Comparison of ENCODE assay signal across 19 cellular contexts in genomic region chr9:4820172-4820571, GRCh38. TPM values are rescaled to one million over a fixed set of nuclear protein-coding genes. Genes with fewer than 3 reads are reported as not detected.
DNase-seq lines count a peak whose midpoint lies in the region; ATAC-seq, FAIRE-seq and TF ChIP-seq lines count a peak whose summit lies in the region.
"Had no signal": no experiment of that assay in that cellular context is flagged by ENCODE, and none has a peak within 500 bp of the region (broad histone marks: within the 10 kb centered on the region; RNA-seq: fewer than 3 reads in every experiment).

No MANE protein-coding gene starts in this region.

- TF ChIP-seq EP300 in K562 (IDR thresholded peaks at IDR 0.05; ENCODE audit: low read length) = no peak

- in situ Hi-C loops in K562 (cut with MboI) = no loop called here

- CTCF ChIA-PET in HEK293 (lab: Yijun Ruan, JAX) = interaction anchor here (1.4 kb wide), 1 partner anchor 23 kb away, joined by 3 read pairs; no protein-coding TSS in a partner anchor
- CTCF ChIA-PET in K562 (lab: Yijun Ruan, JAX; ENCODE audit: low intra/inter-chr PET ratio) = no interaction called here

- DNase-seq in K562 (ENCODE audit: extremely low read depth in 1 of 4, low spot score in 3 of 4) (peak in 2 of 4 experiments; percentile 17 to 28), right lobe of liver (no peak), small intestine (peak; percentile 80), GM19240 (ENCODE audit: insufficient read length, low spot score) (no peak), NCI-H2196 treated with DMSO at 0.1 percent for 48 hours (lab: John Stamatoyannopoulos, UW; ENCODE audit: unreplicated experiment) (no peak), SK-N-DZ (ENCODE audit: low spot score) (no peak)
- DNase-seq: BE2C; CD4-positive, alpha-beta memory T cell; DMS79; EL; H9 had no signal

- POLR2A ChIA-PET in HEK293 (lab: Yijun Ruan, JAX) = no interaction called here
- POLR2A ChIA-PET in K562 (lab: Yijun Ruan, JAX) = interaction anchor here (0.5 to 3.5 kb wide), 6 partner anchors 8 to 28 kb away, joined by 3 to 13 read pairs (median 3); partner anchors contain the start of gene RCL1

- peak; percentile 59 for FAIRE-seq in K562 (lab: Jason Lieb, UNC)
- no peak for FAIRE-seq in small intestine (lab: Jason Lieb, UNC)
- FAIRE-seq: A549, G401.6, GM12891, HTR-8/SVneo had no signal

- TF ChIP-seq CTCF in HEK293 (tag by site-specific recombination; IDR thresholded peaks at IDR 0.05) = no peak
- no peak for TF ChIP-seq CTCF in K562 (IDR thresholded peaks at IDR 0.05 in 2 of 3, conservative IDR thresholded peaks at IDR 0.05 in 1 of 3; ENCODE audit: insufficient read depth in 2 of 3, low read depth in 1 of 3, low read length in 3 of 3)
- TF ChIP-seq CTCF in right lobe of liver (IDR thresholded peaks at IDR 0.05) = no peak

- H3K9ac ChIP-seq in K562 (ENCODE audit: insufficient read depth in 1 of 2, low read depth in 2 of 2, low read length in 2 of 2) = no peak overlapping the region

- TF ChIP-seq POLR2A in K562 (conservative IDR thresholded peaks at IDR 0.05) (no peak), right lobe of liver (IDR thresholded peaks at IDR 0.05) (no peak)

- peak overlapping the region; percentile 11; the same call in 1 of the 2 replicates for H3K4me2 ChIP-seq in K562 (ENCODE audit: insufficient read depth, low read length)
- H3K4me2 ChIP-seq: A549, GM23338 had no signal

- no peak overlapping the region for H2AFZ ChIP-seq in K562 (ENCODE audit: low read depth, low read length)
- H2AFZ ChIP-seq: GM23338 had no signal

- no peaks in the 10 kb centered on the region; a peak in 1 of 3 replicates for H3K36me3 ChIP-seq in HEK293 (ENCODE audit: control insufficient read depth in 2 of 2, insufficient read depth in 1 of 2, low read length in 2 of 2)
- peaks cover 17% of the 10 kb centered on the region; the same call in 2 of the 3 replicates for H3K36me3 ChIP-seq in K562 (ENCODE audit: control insufficient read depth, insufficient read depth, low read length)
- no peaks in the 10 kb centered on the region for H3K36me3 ChIP-seq in right lobe of liver
- H3K36me3 ChIP-seq in small intestine (ENCODE audit: control insufficient read depth in 2 of 2, insufficient read depth in 2 of 2, low read length in 2 of 2) = no peaks in the 10 kb centered on the region
- H3K36me3 ChIP-seq: BE2C had no signal

- no peaks in the 10 kb centered on the region for H3K9me1 ChIP-seq in K562 (ENCODE audit: control insufficient read depth, insufficient read depth, low read length)

- H3K9me3 ChIP-seq in HEK293 (ENCODE audit: control insufficient read depth, insufficient read depth, low read depth, low read length) (no peaks in the 10 kb centered on the region), K562 (replicated peaks; ENCODE audit: control insufficient read depth, insufficient read depth, low read depth, low read length) (no peaks in the 10 kb centered on the region), right lobe of liver (no peaks in the 10 kb centered on the region), small intestine (ENCODE audit: control insufficient read depth, low read depth) (no peaks in the 10 kb centered on the region)
- H3K9me3 ChIP-seq: A549, BE2C had no signal

- H3K79me2 ChIP-seq in K562 (ENCODE audit: control insufficient read depth, insufficient read depth, low read length) = peaks cover 99% of the 10 kb centered on the region

- no TSS peak for BruUV-seq in K562 (replicated peaks; lab: Mats Ljungman, UMichigan)

- intact Hi-C loops in K562 (cut with micrococcal nuclease) (no loop called here), right lobe of liver (cut with DNase I) (no loop called here)

- no peaks in the 10 kb centered on the region; the same call in 1 of the 2 replicates for H4K20me1 ChIP-seq in K562 (replicated peaks; ENCODE audit: control insufficient read depth, insufficient read depth, low read length)

- H3K4me1 ChIP-seq in HEK293 (ENCODE audit: control insufficient read depth, insufficient read depth, low read length) (no peaks in the 10 kb centered on the region; the same call in 1 of the 2 replicates), K562 (replicated peaks in 1 of 2; ENCODE audit: control insufficient read depth in 2 of 2, insufficient read depth in 2 of 2, low read length in 2 of 2) (peaks cover 16 to 37% of the 10 kb centered on the region in 2 experiments; a peak in 4 of 5 replicates), right lobe of liver (peaks cover 0 to 28% (median 8%) of the 10 kb centered on the region in 4 donors), small intestine (ENCODE audit: control insufficient read depth in 2 of 2, insufficient read depth in 1 of 2, low read depth in 1 of 2, low read length in 1 of 2) (peaks cover 0 to 2% of the 10 kb centered on the region in 2 donors)
- H3K4me1 ChIP-seq: BE2C had no signal

- WGBS in K562 (ENCODE audit: insufficient coverage, low coverage, missing lambda C conversion rate) = 7% methylated on average over 5 of the region's 6 CpGs
- 54% methylated on average over 6 of the region's 6 CpGs for WGBS in right lobe of liver (ENCODE audit: insufficient coverage, low coverage, low lambda C conversion rate, missing lambda C conversion rate)
- 13 to 63% (median 36%) methylated on average over 6 of the region's 6 CpGs for WGBS in small intestine, 3 donors

- no peak overlapping the region for H3K4me3 ChIP-seq in HEK293 (ENCODE audit: low read depth, low read length)
- H3K4me3 ChIP-seq in K562 = no peak overlapping the region
- no peak overlapping the region for H3K4me3 ChIP-seq in right lobe of liver
- H3K4me3 ChIP-seq in small intestine (ENCODE audit: low read depth in 1 of 2, low read length in 2 of 2) = no peak overlapping the region
- H3K4me3 ChIP-seq: A549, GM23338 had no signal

- H3K27me3 ChIP-seq in K562 (ENCODE audit: control insufficient read depth in 2 of 2, insufficient read depth in 2 of 2, low read length in 2 of 2) (no peaks in the 10 kb centered on the region), right lobe of liver (no peaks in the 10 kb centered on the region), small intestine (ENCODE audit: control insufficient read depth in 2 of 2, insufficient read depth in 2 of 2, low read length in 2 of 2) (no peaks in the 10 kb centered on the region)
- H3K27me3 ChIP-seq: BE2C had no signal

- peak; percentile 51 for ATAC-seq in K562
- ATAC-seq in right lobe of liver = peak in 3 of 4 donors; percentile 11 to 35 (median 29)
- ATAC-seq in GM18907 (IDR thresholded peaks at IDR 0.05; ENCODE audit: unreplicated experiment) = no peak
- ATAC-seq: A549, GM23338 had no signal

- H3K27ac ChIP-seq in HEK293 (ENCODE audit: extremely low read depth, low read depth, low read length) (no peak overlapping the region), K562 (ENCODE audit: extremely low read depth, low read depth, low read length) (no peak overlapping the region; the same call in 2 of the 3 replicates), right lobe of liver (no peak overlapping the region), small intestine (ENCODE audit: low read depth in 1 of 2, low read length in 1 of 2) (no peak overlapping the region)
- H3K27ac ChIP-seq: A549, C4-2B had no signal

- no peak for TF ChIP-seq RAD21 in K562 (CRISPR knock-in tag; conservative IDR thresholded peaks at IDR 0.05 in 1 of 2, IDR thresholded peaks at IDR 0.05 in 1 of 2)

TF ChIP-seq in HEK293, 187 proteins besides CTCF, POLR2A, EP300 and RAD21 (continues in another document):
- TF ChIP-seq ZBTB6 (tag by site-specific recombination; IDR thresholded peaks at IDR 0.05) = peak; percentile 84

TF ChIP-seq in K562, 482 proteins besides CTCF, POLR2A, EP300 and RAD21:
- TF ChIP-seq RFX1 (IDR thresholded peaks at IDR 0.05) = peak; percentile 43; the same call in 1 of the 2 replicates
- no peak for TF ChIP-seq CREBBP (IDR thresholded peaks at IDR 0.05; ENCODE audit: low read depth, low read length)

RNA-seq across cellular contexts. Expression of gene RCL1, which starts 27.4 kb away (rescaled TPM):
- 60.6 and 89.3 TPM in 2 replicates for total RNA-seq in K562 (2011; cell fraction: chromatin; rRNA removed; ENCODE audit: low replicate concordance)
- total RNA-seq in K562 (2011; cell fraction: nucleolus; rRNA removed) = 32.9 and 33.2 TPM in 2 replicates
- 50.7 and 56.7 TPM in 2 replicates for total RNA-seq in K562 (2011; cell fraction: nucleoplasm; rRNA removed)
- total RNA-seq in K562 (2014; rRNA removed) (47.4 and 53.9 TPM in 2 replicates), K562 (2014; rRNA removed; fragmentation: Illumina TruSeq; extraction: Trizol) (35.7 and 37.7 TPM in 2 replicates), K562 (2015; rRNA removed; fragmentation: Illumina TruSeq; extraction: Trizol) (38.2 and 38.6 TPM in 2 replicates), K562 (2021) (46.4 and 47.5 TPM in 2 replicates), right lobe of liver (100 to 1,000 TPM in 1 of 6 experiments, 10 to 100 TPM in 5; 20.2 to 108 (median 63.4) TPM)
- polyA plus RNA-seq in K562 (2011; rRNA removed) (24.0 and 40.9 TPM in 2 replicates), K562 (2014; fragmentation: Illumina TruSeq; extraction: Trizol) (61.6 and 67.7 TPM in 2 replicates), K562 (2014; fragmentation: Nextera tagmentation; extraction: Ambion mirVana) (10 to 100 TPM; 36.9 to 46.1 TPM), K562 (2014; rRNA removed) (34.3 and 37.4 TPM in 2 replicates), small intestine (10 to 100 TPM in 1 of 3 donors, 1 to 10 TPM in 2; 2.2 to 12.0 (median 5.4) TPM)
- 32.2 and 52.1 TPM in 2 replicates for polyA plus RNA-seq in K562 (2011; cell fraction: cytosol; rRNA removed)
- polyA plus RNA-seq in K562 (2011; cell fraction: nucleus; rRNA removed) = 45.1 and 54.2 TPM in 2 replicates
- 32.1 and 45.8 TPM in 2 replicates for polyA plus RNA-seq in K562 (2012)
- polyA minus RNA-seq in K562 (2011; rRNA and poly(A)+ RNA removed) = 37.0 and 57.9 TPM in 2 replicates
- polyA minus RNA-seq in K562 (2011; cell fraction: cytosol; rRNA and poly(A)+ RNA removed) = 28.0 and 32.1 TPM in 2 replicates
- 52.6 and 116 TPM in 2 replicates for polyA minus RNA-seq in K562 (2011; cell fraction: nucleus; rRNA and poly(A)+ RNA removed)
- polyA plus RNA-seq in SK-N-DZ (2014; cell fraction: cytosol; rRNA removed) = 10.0 and 18.5 TPM in 2 replicates
- polyA plus RNA-seq in SK-N-DZ (2014; cell fraction: nucleus; rRNA removed) = 10.7 and 18.6 TPM in 2 replicates
